ENCODE assay signal across 20 cellular contexts in genomic region chr4:187726485-187726884, GRCh38.
"Had no signal": no experiment of that assay in that cellular context is flagged by ENCODE, and none has a peak within 500 bp of the region (broad histone marks: within the 10 kb centered on the region; RNA-seq: fewer than 3 reads in every experiment).

No MANE protein-coding gene starts in this region.

- ATAC-seq: foreskin keratinocyte; gastroesophageal sphincter; heart left ventricle; left lobe of liver; natural killer cell; psoas muscle; right cardiac atrium; stimulated activated memory B cell treated with anti-CD40 and anti-IgM and Interleukin-4, amounts not matched to agents 10 μg/mL and 1 μg/mL and 100 μg/mL, for 72 hours; stimulated activated naive CD8-positive, alpha-beta T cell treated with anti-CD3 and anti-CD28 coated beads, Interleukin-15, Interleukin-2, amounts not matched to agents 100 U/mL and 50 U/mL, for 24 hours had no signal

- DNase-seq: dermis blood vessel endothelial cell; effector memory CD4-positive, alpha-beta T cell; foreskin keratinocyte; heart left ventricle; kidney; natural killer cell; occipital lobe; ovary; posterior cingulate gyrus; psoas muscle; right cardiac atrium; spleen; stimulated activated CD4-positive, alpha-beta T cell treated with anti-CD3 and anti-CD28 coated beads, Interleukin-4, amount 100 ng/mL, for 4 hours; stimulated activated naive CD8-positive, alpha-beta T cell treated with anti-CD3 and anti-CD28 coated beads, Interleukin-15, Interleukin-2, amounts not matched to agents 100 U/mL and 50 U/mL, for 24 hours; substantia nigra; testis; tibial artery had no signal
